Comparison of ENCODE assay signal across 12 cellular contexts in genomic region chr1:154772611-154773515, GRCh38.
DNase-seq lines count a peak whose midpoint lies in the region; TF ChIP-seq lines count a peak whose summit lies in the region.
"Had no signal": no experiment of that assay in that cellular context is flagged by ENCODE, and none has a peak within 500 bp of the region (broad histone marks: within the 10 kb centered on the region; RNA-seq: fewer than 3 reads in every experiment).

No MANE protein-coding gene starts in this region.

- intact Hi-C loops in activated naive CD4-positive, alpha-beta T cell treated with anti-CD3 and anti-CD28 coated beads for 36 hours (cut with micrococcal nuclease): loop anchor here (1.0 kb wide), 1 partner anchor 105 kb away; no protein-coding TSS in a partner anchor

- no peaks in the 10 kb centered on the region for H3K9me3 Mint-ChIP-seq in activated naive CD4-positive, alpha-beta T cell treated with anti-CD3 and anti-CD28 coated beads for 36 hours
- H3K9me3 Mint-ChIP-seq: stimulated activated memory B cell treated with anti-CD40 and anti-IgM and Interleukin-4, amounts not matched to agents 10 μg/mL and 1 μg/mL and 100 μg/mL, for 72 hours had no signal

- no peak overlapping the region for H3K4me3 ChIP-seq in suprapubic skin

- peak; percentile 70 for DNase-seq in activated naive CD4-positive, alpha-beta T cell treated with anti-CD3 and anti-CD28 coated beads for 36 hours
- DNase-seq in activated naive CD4-positive, alpha-beta T cell treated with Interleukin-2 at 50 U/mL for 16 hours: no peak
- DNase-seq in suprapubic skin (ENCODE audit: low spot score in 2 of 2) (peak; percentile 48 to 56), foreskin melanocyte (no peak), cerebellar nuclear complex (lab: John Stamatoyannopoulos, UW) (no peak), H4 (ENCODE audit: low spot score) (no peak)
- DNase-seq: mammary epithelial cell, NCI-H510A treated with DMSO at 0.1 percent for 48 hours, occipital lobe had no signal

- H3K4me1 ChIP-seq in suprapubic skin: no peaks in the 10 kb centered on the region

- H3K27me3 Mint-ChIP-seq in activated naive CD4-positive, alpha-beta T cell treated with anti-CD3 and anti-CD28 coated beads for 36 hours (ENCODE audit: low read depth): no peaks in the 10 kb centered on the region
- H3K27me3 Mint-ChIP-seq: stimulated activated memory B cell treated with anti-CD40 and anti-IgM and Interleukin-4, amounts not matched to agents 10 μg/mL and 1 μg/mL and 100 μg/mL, for 72 hours had no signal

- TF ChIP-seq RAD21 in Ishikawa (IDR thresholded peaks at IDR 0.05; ENCODE audit: low read depth): peak; percentile 14; the same call in 1 of the 2 replicates

- peaks cover 18% of the 10 kb centered on the region for H3K4me1 Mint-ChIP-seq in activated naive CD4-positive, alpha-beta T cell treated with anti-CD3 and anti-CD28 coated beads for 36 hours (ENCODE audit: low read depth)

- no peaks in the 10 kb centered on the region for H3K9me3 ChIP-seq in suprapubic skin

- H3K27ac ChIP-seq in cingulate gyrus (ENCODE audit: low read depth, low read length) (peak overlapping the region; percentile 19), suprapubic skin (no peak overlapping the region)

- no peaks in the 10 kb centered on the region for H3K36me3 Mint-ChIP-seq in activated naive CD4-positive, alpha-beta T cell treated with anti-CD3 and anti-CD28 coated beads for 36 hours (ENCODE audit: low read depth)
- H3K36me3 Mint-ChIP-seq: stimulated activated memory B cell treated with anti-CD40 and anti-IgM and Interleukin-4, amounts not matched to agents 10 μg/mL and 1 μg/mL and 100 μg/mL, for 72 hours had no signal

- CTCF ChIA-PET in activated naive CD4-positive, alpha-beta T cell treated with anti-CD3 and anti-CD28 coated beads for 36 hours (lab: Charles Lee): interaction anchor here (1.2 to 2.1 kb wide), 2 partner anchors 102 to 171 kb away, joined by 6 read pairs; no protein-coding TSS in a partner anchor

- no peak overlapping the region for H3K27ac Mint-ChIP-seq in activated naive CD4-positive, alpha-beta T cell treated with anti-CD3 and anti-CD28 coated beads for 36 hours
- H3K27ac Mint-ChIP-seq: stimulated activated memory B cell treated with anti-CD40 and anti-IgM and Interleukin-4, amounts not matched to agents 10 μg/mL and 1 μg/mL and 100 μg/mL, for 72 hours had no signal

- TF ChIP-seq CTCF in suprapubic skin (IDR thresholded peaks at IDR 0.05): no peak

- no peaks in the 10 kb centered on the region for H3K36me3 ChIP-seq in suprapubic skin

- no peak for TF ChIP-seq POLR2A in suprapubic skin (IDR thresholded peaks at IDR 0.05)

- TF ChIP-seq EP300 in Ishikawa (IDR thresholded peaks at IDR 0.05; ENCODE audit: borderline replicate concordance): no peak
- TF ChIP-seq EP300 in suprapubic skin (IDR thresholded peaks at IDR 0.05): no peak

- WGBS in suprapubic skin: 62% methylated on average over 18 of the region's 18 CpGs

- no peaks in the 10 kb centered on the region for H3K27me3 ChIP-seq in suprapubic skin

- H3K4me3 Mint-ChIP-seq in activated naive CD4-positive, alpha-beta T cell treated with anti-CD3 and anti-CD28 coated beads for 36 hours: no peak overlapping the region
- H3K4me3 Mint-ChIP-seq: stimulated activated memory B cell treated with anti-CD40 and anti-IgM and Interleukin-4, amounts not matched to agents 10 μg/mL and 1 μg/mL and 100 μg/mL, for 72 hours had no signal

TF ChIP-seq in Ishikawa, 13 proteins besides CTCF, POLR2A, EP300 and RAD21:
- TF ChIP-seq TCF12 (IDR thresholded peaks at IDR 0.05; ENCODE audit: low read depth) (no peak), TAF1 (IDR thresholded peaks at IDR 0.05; ENCODE audit: low read depth) (no peak), CREB1 (IDR thresholded peaks at IDR 0.05; ENCODE audit: low read depth) (no peak), FOXM1 (IDR thresholded peaks at IDR 0.05; ENCODE audit: borderline replicate concordance, low read depth) (no peak), MAX (IDR thresholded peaks at IDR 0.05) (no peak), REST (IDR thresholded peaks at IDR 0.05; ENCODE audit: low read depth) (no peak), USF1 (IDR thresholded peaks at IDR 0.05) (no peak), EGR1 (IDR thresholded peaks at IDR 0.05) (no peak), TEAD4 (IDR thresholded peaks at IDR 0.05) (no peak), YY1 (IDR thresholded peaks at IDR 0.05; ENCODE audit: low read depth) (no peak), NFIC (IDR thresholded peaks at IDR 0.05) (no peak), CEBPB (IDR thresholded peaks at IDR 0.05) (no peak), ZBTB7A (IDR thresholded peaks at IDR 0.05; ENCODE audit: low read depth) (no peak)

Comparison
In these comparisons a context has a peak if more than half of its experiments do, and no peak if none do; other contexts are left out.
1. DNase-seq: peak in activated naive CD4-positive, alpha-beta T cell treated with anti-CD3 and anti-CD28 coated beads for 36 hours (single experiment) and suprapubic skin (2 of 2); none in activated naive CD4-positive, alpha-beta T cell treated with Interleukin-2 at 50 U/mL for 16 hours (single experiment), foreskin melanocyte (single experiment), cerebellar nuclear complex (0 of 2) and H4 (single experiment).